23 cellular contexts compared by ENCODE assay signal in genomic region chr13:72804301-72804700, GRCh38.
"Had no signal": no experiment of that assay in that cellular context is flagged by ENCODE, and none has a peak within 500 bp of the region (broad histone marks: within the 10 kb centered on the region; RNA-seq: fewer than 3 reads in every experiment).

No MANE protein-coding gene starts in this region.

- DNase-seq: activated naive CD4-positive, alpha-beta T cell treated with Interleukin-2 at 50 U/mL for 16 hours; activated T-cell treated with anti-CD3 and anti-CD28 coated beads, Interleukin-2, amount 50 U/mL, for 4 hours; brain microvascular endothelial cell; central memory CD4-positive, alpha-beta T cell; effector memory CD4-positive, alpha-beta T cell; foreskin melanocyte; immature natural killer cell; kidney glomerular epithelial cell; left lung; nucleus accumbens; right lobe of liver; SW 1271; testis; upper lobe of left lung had no signal

- H3K4me3 Mint-ChIP-seq: activated T-cell treated with anti-CD3 and anti-CD28 coated beads, Interleukin-2, amount 50 U/mL, for 4 hours; immature natural killer cell; nephron; stimulated activated memory B cell treated with anti-CD40 and anti-IgM and Interleukin-4, amounts not matched to agents 10 μg/mL and 1 μg/mL and 100 μg/mL, for 72 hours; WTC11 had no signal

- H3K27me3 Mint-ChIP-seq: stimulated activated memory B cell treated with anti-CD40 and anti-IgM and Interleukin-4, amounts not matched to agents 10 μg/mL and 1 μg/mL and 100 μg/mL, for 72 hours had no signal

- H3K9me3 Mint-ChIP-seq: activated T-cell treated with anti-CD3 and anti-CD28 coated beads, Interleukin-2, amount 50 U/mL, for 4 hours; nephron; stimulated activated memory B cell treated with anti-CD40 and anti-IgM and Interleukin-4, amounts not matched to agents 10 μg/mL and 1 μg/mL and 100 μg/mL, for 72 hours had no signal

- H3K27ac Mint-ChIP-seq: activated T-helper 2 cell treated with anti-CD3 and anti-CD28 coated beads, Interferon-gamma antibody, Interleukin-2, Interleukin-4, amounts not matched to agents 10 μg/mL and 5 μg/mL and 100 μg/mL, durations not matched to agents 14 hours and 24 hours and 36 hours; nephron; stimulated activated memory B cell treated with anti-CD40 and anti-IgM and Interleukin-4, amounts not matched to agents 10 μg/mL and 1 μg/mL and 100 μg/mL, for 72 hours; WTC11 had no signal

- H3K4me1 ChIP-seq: ascending aorta, right lobe of liver, testis had no signal

- H3K4me1 Mint-ChIP-seq: nephron; stimulated activated memory B cell treated with anti-CD40 and anti-IgM and Interleukin-4, amounts not matched to agents 10 μg/mL and 1 μg/mL and 100 μg/mL, for 72 hours; WTC11 had no signal

- ATAC-seq: activated T-cell treated with anti-CD3 and anti-CD28 coated beads, Interleukin-2, amount 50 U/mL, for 4 hours; esophagus mucosa; left lung; right lobe of liver; stimulated activated memory B cell treated with anti-CD40 and anti-IgM and Interleukin-4, amounts not matched to agents 10 μg/mL and 1 μg/mL and 100 μg/mL, for 72 hours; WTC11 had no signal

- H3K4me3 ChIP-seq: ascending aorta, left lung, lung, right lobe of liver, SK-N-MC, skin epidermis, testis, upper lobe of left lung had no signal

- H3K36me3 ChIP-seq: brain microvascular endothelial cell had no signal

- H3K9me3 ChIP-seq: ascending aorta, right lobe of liver, testis, upper lobe of left lung had no signal

- H3K27ac ChIP-seq: ascending aorta, brain microvascular endothelial cell, left lung, right lobe of liver, SK-N-MC, skin epidermis, testis, upper lobe of left lung had no signal

- H3K27me3 ChIP-seq: ascending aorta, brain microvascular endothelial cell, left lung, right lobe of liver, testis, upper lobe of left lung had no signal
